8 cellular contexts compared by ENCODE assay signal in the genomic region with DNA sequence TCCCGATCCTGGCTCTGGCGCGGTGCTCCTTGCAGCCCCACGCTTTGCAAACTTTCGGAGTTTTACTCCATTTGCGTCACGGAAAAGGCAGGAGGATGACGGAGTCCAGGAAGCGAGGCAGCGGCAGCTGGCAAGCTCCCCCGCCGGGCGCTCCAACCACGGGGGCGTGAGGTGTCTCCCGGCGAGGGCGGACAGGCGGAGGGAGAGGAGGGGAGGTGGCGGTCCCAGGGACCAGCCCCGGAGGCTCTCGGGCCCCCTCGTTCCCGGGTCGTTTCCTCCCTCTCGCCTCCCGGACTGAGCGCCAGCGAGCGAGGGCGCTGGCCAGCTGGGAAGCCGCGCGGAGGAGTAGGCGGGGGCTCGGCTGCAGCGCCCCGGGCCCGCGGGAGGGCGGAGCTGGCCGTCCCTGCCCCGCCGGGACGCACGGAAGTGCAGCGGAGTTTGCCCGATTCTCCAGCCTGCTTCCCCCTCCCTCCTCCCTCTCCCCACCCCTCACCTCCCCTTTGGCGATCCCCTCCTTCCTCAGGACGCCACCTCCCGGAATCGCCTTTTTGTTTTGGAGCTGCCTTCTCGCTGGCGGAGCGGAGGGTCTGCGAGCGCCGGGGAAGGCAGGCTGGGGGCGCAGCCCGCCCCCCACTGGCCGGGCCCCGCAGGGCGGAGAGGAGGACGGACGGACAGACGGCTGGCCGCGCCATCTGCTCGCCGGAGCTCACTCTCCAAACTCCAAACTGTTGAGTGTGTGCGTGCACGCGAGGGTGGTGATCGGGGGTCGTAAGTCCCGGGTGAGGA. TPM values are rescaled to one million over a fixed set of nuclear protein-coding genes. Genes with fewer than 3 reads are reported as not detected.
A peak's percentile ranks its signal among the peaks of the same experiment; 100 is the strongest.
DNase-seq lines count a peak whose midpoint lies in the region; ATAC-seq, FAIRE-seq and TF ChIP-seq lines count a peak whose summit lies in the region.

TSS of gene SNX33 (plus strand) at position 543 of the 786 bp plus-strand sequence. CDS start 1,191 bp downstream, outside the sequence.

- H3K79me2 ChIP-seq in GM12878 (ENCODE audit: control insufficient read depth, insufficient read depth, low read length), result no peaks in the 10 kb centered on the region

- TF ChIP-seq CTCF in GM12878 (IDR thresholded peaks at IDR 0.05 in 2 of 3, conservative IDR thresholded peaks at IDR 0.05 in 1 of 3; ENCODE audit: control insufficient read depth in 2 of 3, extremely low read depth in 1 of 3, insufficient read depth in 1 of 3, low read depth in 3 of 3, low read length in 3 of 3), result peak; percentile 34 to 61 (median 57)

- H2AFZ ChIP-seq in GM12878 (ENCODE audit: control insufficient read depth, low read depth, low read length), result peak within 1 kb of the TSS; percentile 85

- SMC1A ChIA-PET in GM12878 (lab: Charles Lee; ENCODE audit: uncharacterized antibody, unreplicated experiment), result interaction anchor here (1.0 to 1.9 kb wide), 5 partner anchors 22 to 280 kb away, joined by 3 to 10 read pairs (median 4); partner anchors contain the start of genes MAN2C1 and SNUPN

- H3K9me3 ChIP-seq in GM12878 (replicated peaks; ENCODE audit: control insufficient read depth, insufficient read depth, low read length), result no peaks in the 10 kb centered on the region

- no peak within 1 kb of the TSS for H3K27ac ChIP-seq in GM12878 (ENCODE audit: control insufficient read depth, insufficient read depth)

- no peak for FAIRE-seq in GM12878 (lab: Jason Lieb, UNC)

- DNase-seq in GDM1 (lab: John Stamatoyannopoulos, UW), result peak; percentile 53
- peak; percentile 88 for DNase-seq in KBM-7
- peak; percentile 45 for DNase-seq in T-helper 22 cell (ENCODE audit: low read depth)
- DNase-seq in GM12878 (ENCODE audit: low read depth, low spot score), result no peak
- peak; percentile 26 to 52 for DNase-seq in hippocampal formation (lab: John Stamatoyannopoulos, UW)
- DNase-seq in renal cortical epithelial cell (ENCODE audit: low read depth), result peak; percentile 47

- intact Hi-C loops in GM12878 (cut with micrococcal nuclease; ENCODE audit: unreplicated experiment), result loop anchor here (10.0 kb wide), 1 partner anchor 713 kb away; the partner anchor contains the start of gene COX5A

- peak within 1 kb of the TSS; percentile 94 for H3K4me2 ChIP-seq in GM12878 (ENCODE audit: control insufficient read depth, insufficient read depth)

- peak within 1 kb of the TSS; percentile 91 for H3K4me3 ChIP-seq in GM12878

- peak within 1 kb of the TSS; percentile 62 for H3K9ac ChIP-seq in GM12878 (ENCODE audit: control insufficient read depth, insufficient read depth, low read length)

- in situ Hi-C loops in KBM-7 (cut with MboI; ENCODE audit: low pct_unique_long_range_greater_than_20kb, low sequenced_read_pairs) (no loop called here), GM12878 (cut with MboI) (no loop called here)

- 0 out of 4 replicates have a peak, but pooled peaks of 1 of the 2 experiments have one; percentile 23 for TF ChIP-seq EP300 in GM12878 (IDR thresholded peaks at IDR 0.05; ENCODE audit: borderline replicate concordance in 1 of 2, control insufficient read depth in 1 of 2, low read depth in 2 of 2, low read length in 2 of 2)

- H3K4me1 ChIP-seq in GM12878 (ENCODE audit: control insufficient read depth, insufficient read depth, low read length), result 0 out of 2 replicates have a peak, but pooled peaks cover 2% of the 10 kb centered on the region

- ATAC-seq in GM12878 (peak; percentile 81), HG03521 (IDR thresholded peaks at IDR 0.05; ENCODE audit: unreplicated experiment) (no peak), HG02970 (IDR thresholded peaks at IDR 0.05; ENCODE audit: low FRiP score, unreplicated experiment) (no peak)

- 2% methylated on average over 65 of the region's 76 CpGs for WGBS in GM12878 (ENCODE audit: insufficient coverage, insufficient replicate concordance, low lambda C conversion rate, missing lambda C conversion rate)

- POLR2A ChIA-PET in GM12878 (lab: Charles Lee), result interaction anchor here (0.6 to 2.0 kb wide), 8 partner anchors 8 to 869 kb away, joined by 3 to 12 read pairs (median 4); partner anchors contain the start of genes IMP3, MAN2C1 and SNUPN

- peak; percentile 7; the same call in 1 of the 2 replicates for TF ChIP-seq RAD21 in GM12878 (IDR thresholded peaks at IDR 0.05; ENCODE audit: insufficient read depth, low read depth, low read length)

- RAD21 ChIA-PET in GM12878 (lab: Charles Lee; ENCODE audit: unreplicated experiment), result interaction anchor here (0.9 to 2.6 kb wide), 7 partner anchors 22 to 280 kb away, joined by 3 to 10 read pairs (median 5); partner anchors contain the start of genes MAN2C1 and SNUPN

- H3K36me3 ChIP-seq in GM12878 (ENCODE audit: control insufficient read depth in 2 of 2, insufficient read depth in 2 of 2, low read length in 1 of 2), result no peaks in the 10 kb centered on the region

- CTCF ChIA-PET in GM12878 (lab: Yijun Ruan, JAX), result interaction anchor here (0.6 to 2.9 kb wide), 15 partner anchors 8 to 653 kb away, joined by 3 to 27 read pairs (median 4); partner anchors contain the start of genes IMP3, MAN2C1 and SNUPN

- TF ChIP-seq POLR2A in GM12878 (IDR thresholded peaks at IDR 0.05; ENCODE audit: low read depth, low read length), result peak; percentile 49; the same call in 1 of the 2 replicates

- no TSS peak for BruUV-seq in GM12878 (replicated peaks; lab: Mats Ljungman, UMichigan)

- peaks cover 0 to 2% of the 10 kb centered on the region in 2 experiments; a peak in 2 of 4 replicates for H3K27me3 ChIP-seq in GM12878 (replicated peaks in 1 of 2; ENCODE audit: control insufficient read depth in 2 of 2, insufficient read depth in 2 of 2, low read length in 1 of 2)

- no peaks in the 10 kb centered on the region for H4K20me1 ChIP-seq in GM12878 (ENCODE audit: control insufficient read depth, insufficient read depth)

TF ChIP-seq in GM12878, 131 proteins besides CTCF, POLR2A, EP300 and RAD21 (continues in another document):
- TF ChIP-seq NKRF (conservative IDR thresholded peaks at IDR 0.05) (peak; percentile 74), RFX5 (IDR thresholded peaks at IDR 0.05; ENCODE audit: low read depth, low read length) (0 out of 2 replicates have a peak, but pooled peaks have one; percentile 9), CBX5 (IDR thresholded peaks at IDR 0.05; ENCODE audit: low read depth) (no peak), TCF12 (IDR thresholded peaks at IDR 0.05; ENCODE audit: low read depth, low read length) (0 out of 2 replicates have a peak, but pooled peaks have one; percentile 8), MYB (IDR thresholded peaks at IDR 0.05; ENCODE audit: borderline replicate concordance, low read depth, low read length) (no peak), CHD2 (IDR thresholded peaks at IDR 0.05; ENCODE audit: borderline replicate concordance, low read depth, low read length) (0 out of 2 replicates have a peak, but pooled peaks have one; percentile 36), RB1 (IDR thresholded peaks at IDR 0.05; ENCODE audit: borderline replicate concordance) (0 out of 2 replicates have a peak, but pooled peaks have one; percentile 5), ATF7 (IDR thresholded peaks at IDR 0.05; ENCODE audit: low read depth) (no peak), CBX3 (IDR thresholded peaks at IDR 0.05; ENCODE audit: borderline replicate concordance, low read depth) (no peak)
- TF ChIP-seq, protein P1, sequence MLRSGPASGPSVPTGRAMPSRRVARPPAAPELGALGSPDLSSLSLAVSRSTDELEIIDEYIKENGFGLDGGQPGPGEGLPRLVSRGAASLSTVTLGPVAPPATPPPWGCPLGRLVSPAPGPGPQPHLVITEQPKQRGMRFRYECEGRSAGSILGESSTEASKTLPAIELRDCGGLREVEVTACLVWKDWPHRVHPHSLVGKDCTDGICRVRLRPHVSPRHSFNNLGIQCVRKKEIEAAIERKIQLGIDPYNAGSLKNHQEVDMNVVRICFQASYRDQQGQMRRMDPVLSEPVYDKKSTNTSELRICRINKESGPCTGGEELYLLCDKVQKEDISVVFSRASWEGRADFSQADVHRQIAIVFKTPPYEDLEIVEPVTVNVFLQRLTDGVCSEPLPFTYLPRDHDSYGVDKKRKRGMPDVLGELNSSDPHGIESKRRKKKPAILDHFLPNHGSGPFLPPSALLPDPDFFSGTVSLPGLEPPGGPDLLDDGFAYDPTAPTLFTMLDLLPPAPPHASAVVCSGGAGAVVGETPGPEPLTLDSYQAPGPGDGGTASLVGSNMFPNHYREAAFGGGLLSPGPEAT (IDR thresholded peaks at IDR 0.05; ENCODE audit: low read depth), result 0 out of 2 replicates have a peak, but pooled peaks have one; percentile 37

RNA-seq across cellular contexts. Expression of gene SNX33, which starts in this region (rescaled TPM):
- 4.5 and 4.6 TPM in 2 replicates for total RNA-seq in GM12878 (2013; cell fraction: nucleolus; rRNA removed)
- 0.45 and 0.76 TPM in 2 replicates for total RNA-seq in GM12878 (2014; rRNA removed)
- 0.18 and 0.40 TPM in 2 replicates for total RNA-seq in GM12878 (2014; rRNA removed; fragmentation: Illumina TruSeq; extraction: Trizol)
- total RNA-seq in GM12878 (2021), result 0.85 and 1.1 TPM in 2 replicates
- 0.25 TPM for polyA plus RNA-seq in GM12878 (2011; ENCODE audit: low read depth)
- polyA plus RNA-seq in GM12878 (2011; rRNA removed), result 1.1 and 1.9 TPM in 2 replicates
- polyA plus RNA-seq in GM12878 (2011; cell fraction: cytosol; rRNA removed), result 2.1 and 2.3 TPM in 2 replicates
- 4.0 and 5.1 TPM in 2 replicates for polyA plus RNA-seq in GM12878 (2011; cell fraction: nucleus; rRNA removed)
- polyA plus RNA-seq in GM12878 (2012), result 0.91 and 0.95 TPM in 2 replicates
- polyA plus RNA-seq in GM12878 (2014; fragmentation: Illumina TruSeq; extraction: Trizol), result 0.40 and 0.59 TPM in 2 replicates
- polyA plus RNA-seq in GM12878 (2014; fragmentation: Nextera tagmentation; extraction: Ambion mirVana), result under 1 TPM; 0.13 to 0.14 TPM
- 0.71 and 0.83 TPM in 2 replicates for polyA plus RNA-seq in GM12878 (2014; rRNA removed)
- polyA plus RNA-seq in GM12878 (2016; fragmentation: Nextera tagmentation; extraction: Ambion mirVana), result under 1 TPM; 0.51 to 0.78 TPM
- 3.7 and 6.0 TPM in 2 replicates for polyA minus RNA-seq in GM12878 (2011; rRNA and poly(A)+ RNA removed)
- polyA minus RNA-seq in GM12878 (2011; cell fraction: cytosol; rRNA and poly(A)+ RNA removed), result 1.6 TPM in 2 replicates
- 2.7 and 4.2 TPM in 2 replicates for polyA minus RNA-seq in GM12878 (2011; cell fraction: nucleus; rRNA and poly(A)+ RNA removed)
- 8.2 and 21.6 TPM in 2 replicates for total RNA-seq in renal cortical epithelial cell
